ENCODE assay signal across 1 cellular context in the genomic region with DNA sequence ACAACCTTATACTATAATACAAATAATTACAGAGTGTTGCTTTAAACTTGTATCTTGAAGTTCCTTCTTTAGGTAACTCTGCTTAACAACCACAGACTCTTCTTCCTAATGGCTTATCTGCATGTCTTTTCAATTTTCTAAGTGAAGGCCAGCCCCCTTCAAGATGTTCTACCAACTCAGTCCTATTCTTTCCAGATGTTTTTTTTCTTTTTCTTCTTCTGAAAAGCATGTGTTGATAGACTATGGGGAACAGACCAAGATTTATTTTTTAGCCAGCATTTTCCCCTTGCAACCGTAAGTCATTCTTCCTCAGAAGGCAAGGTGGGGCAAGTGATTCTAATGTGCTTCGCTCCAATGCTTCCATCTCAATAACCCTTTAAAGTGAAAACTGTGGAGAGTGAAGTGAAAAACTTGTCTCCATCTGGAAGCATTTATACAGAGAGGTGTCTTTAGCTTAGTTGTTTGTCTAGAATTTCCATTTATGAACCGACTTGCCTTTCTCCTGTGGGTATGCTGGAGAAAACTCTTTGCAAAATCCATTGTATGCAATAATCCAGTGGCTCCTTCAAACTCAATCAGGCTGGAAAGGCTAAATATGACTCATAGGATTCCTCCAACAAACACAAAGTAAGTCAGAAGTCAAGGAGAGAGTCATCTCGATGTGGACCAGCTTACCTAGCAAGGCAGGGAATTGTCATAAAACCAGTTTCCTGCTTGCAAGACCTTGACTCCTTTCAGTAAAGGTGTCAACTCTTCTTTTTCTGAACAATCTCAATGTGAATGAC.
TF ChIP-seq lines count a peak whose summit lies in the region.

No MANE protein-coding gene starts in this region.

TF ChIP-seq in GM23338, 12 proteins besides CTCF, POLR2A, EP300 and RAD21 (continued from another document):
- TF ChIP-seq, protein P1, sequence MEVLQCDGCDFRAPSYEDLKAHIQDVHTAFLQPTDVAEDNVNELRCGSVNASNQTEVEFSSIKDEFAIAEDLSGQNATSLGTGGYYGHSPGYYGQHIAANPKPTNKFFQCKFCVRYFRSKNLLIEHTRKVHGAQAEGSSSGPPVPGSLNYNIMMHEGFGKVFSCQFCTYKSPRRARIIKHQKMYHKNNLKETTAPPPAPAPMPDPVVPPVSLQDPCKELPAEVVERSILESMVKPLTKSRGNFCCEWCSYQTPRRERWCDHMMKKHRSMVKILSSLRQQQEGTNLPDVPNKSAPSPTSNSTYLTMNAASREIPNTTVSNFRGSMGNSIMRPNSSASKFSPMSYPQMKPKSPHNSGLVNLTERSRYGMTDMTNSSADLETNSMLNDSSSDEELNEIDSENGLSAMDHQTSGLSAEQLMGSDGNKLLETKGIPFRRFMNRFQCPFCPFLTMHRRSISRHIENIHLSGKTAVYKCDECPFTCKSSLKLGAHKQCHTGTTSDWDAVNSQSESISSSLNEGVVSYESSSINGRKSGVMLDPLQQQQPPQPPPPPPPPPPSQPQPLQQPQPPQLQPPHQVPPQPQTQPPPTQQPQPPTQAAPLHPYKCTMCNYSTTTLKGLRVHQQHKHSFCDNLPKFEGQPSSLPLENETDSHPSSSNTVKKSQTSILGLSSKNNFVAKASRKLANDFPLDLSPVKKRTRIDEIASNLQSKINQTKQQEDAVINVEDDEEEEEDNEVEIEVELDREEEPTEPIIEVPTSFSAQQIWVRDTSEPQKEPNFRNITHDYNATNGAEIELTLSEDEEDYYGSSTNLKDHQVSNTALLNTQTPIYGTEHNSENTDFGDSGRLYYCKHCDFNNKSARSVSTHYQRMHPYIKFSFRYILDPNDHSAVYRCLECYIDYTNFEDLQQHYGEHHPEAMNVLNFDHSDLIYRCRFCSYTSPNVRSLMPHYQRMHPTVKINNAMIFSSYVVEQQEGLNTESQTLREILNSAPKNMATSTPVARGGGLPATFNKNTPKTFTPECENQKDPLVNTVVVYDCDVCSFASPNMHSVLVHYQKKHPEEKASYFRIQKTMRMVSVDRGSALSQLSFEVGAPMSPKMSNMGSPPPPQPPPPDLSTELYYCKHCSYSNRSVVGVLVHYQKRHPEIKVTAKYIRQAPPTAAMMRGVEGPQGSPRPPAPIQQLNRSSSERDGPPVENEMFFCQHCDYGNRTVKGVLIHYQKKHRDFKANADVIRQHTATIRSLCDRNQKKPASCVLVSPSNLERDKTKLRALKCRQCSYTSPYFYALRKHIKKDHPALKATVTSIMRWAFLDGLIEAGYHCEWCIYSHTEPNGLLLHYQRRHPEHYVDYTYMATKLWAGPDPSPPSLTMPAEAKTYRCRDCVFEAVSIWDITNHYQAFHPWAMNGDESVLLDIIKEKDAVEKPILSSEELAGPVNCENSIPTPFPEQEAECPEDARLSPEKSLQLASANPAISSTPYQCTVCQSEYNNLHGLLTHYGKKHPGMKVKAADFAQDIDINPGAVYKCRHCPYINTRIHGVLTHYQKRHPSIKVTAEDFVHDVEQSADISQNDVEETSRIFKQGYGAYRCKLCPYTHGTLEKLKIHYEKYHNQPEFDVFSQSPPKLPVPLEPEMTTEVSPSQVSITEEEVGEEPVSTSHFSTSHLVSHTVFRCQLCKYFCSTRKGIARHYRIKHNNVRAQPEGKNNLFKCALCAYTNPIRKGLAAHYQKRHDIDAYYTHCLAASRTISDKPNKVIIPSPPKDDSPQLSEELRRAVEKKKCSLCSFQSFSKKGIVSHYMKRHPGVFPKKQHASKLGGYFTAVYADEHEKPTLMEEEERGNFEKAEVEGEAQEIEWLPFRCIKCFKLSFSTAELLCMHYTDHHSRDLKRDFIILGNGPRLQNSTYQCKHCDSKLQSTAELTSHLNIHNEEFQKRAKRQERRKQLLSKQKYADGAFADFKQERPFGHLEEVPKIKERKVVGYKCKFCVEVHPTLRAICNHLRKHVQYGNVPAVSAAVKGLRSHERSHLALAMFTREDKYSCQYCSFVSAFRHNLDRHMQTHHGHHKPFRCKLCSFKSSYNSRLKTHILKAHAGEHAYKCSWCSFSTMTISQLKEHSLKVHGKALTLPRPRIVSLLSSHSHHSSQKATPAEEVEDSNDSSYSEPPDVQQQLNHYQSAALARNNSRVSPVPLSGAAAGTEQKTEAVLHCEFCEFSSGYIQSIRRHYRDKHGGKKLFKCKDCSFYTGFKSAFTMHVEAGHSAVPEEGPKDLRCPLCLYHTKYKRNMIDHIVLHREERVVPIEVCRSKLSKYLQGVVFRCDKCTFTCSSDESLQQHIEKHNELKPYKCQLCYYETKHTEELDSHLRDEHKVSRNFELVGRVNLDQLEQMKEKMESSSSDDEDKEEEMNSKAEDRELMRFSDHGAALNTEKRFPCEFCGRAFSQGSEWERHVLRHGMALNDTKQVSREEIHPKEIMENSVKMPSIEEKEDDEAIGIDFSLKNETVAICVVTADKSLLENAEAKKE (CRISPR knock-in tag; IDR thresholded peaks at IDR 0.05), result no peak
